Comparison of ENCODE assay signal across 9 cellular contexts in genomic region chr13:66492479-66492878, GRCh38.
DNase-seq lines count a peak whose midpoint lies in the region; ATAC-seq, FAIRE-seq and TF ChIP-seq lines count a peak whose summit lies in the region.
"Had no signal": no experiment of that assay in that cellular context is flagged by ENCODE, and none has a peak within 500 bp of the region (broad histone marks: within the 10 kb centered on the region; RNA-seq: fewer than 3 reads in every experiment).

No MANE protein-coding gene starts in this region.

- peaks cover 12% of the 10 kb centered on the region for H3K9me3 Mint-ChIP-seq in activated T-helper 17 cell treated with anti-CD3 and anti-CD28 coated beads, Interleukin-2, amount 50 U/mL, for 72 hours

- TF ChIP-seq CTCF in foreskin keratinocyte (conservative IDR thresholded peaks at IDR 0.05) = peak; percentile 30
- no peak for TF ChIP-seq CTCF in pancreas (IDR thresholded peaks at IDR 0.05)

- H3K27me3 Mint-ChIP-seq in activated T-helper 17 cell treated with anti-CD3 and anti-CD28 coated beads, Interleukin-2, amount 50 U/mL, for 72 hours = no peaks in the 10 kb centered on the region

- intact Hi-C loops in pancreas (cut with DNase I) = no loop called here

- H3K27ac Mint-ChIP-seq in activated T-helper 17 cell treated with anti-CD3 and anti-CD28 coated beads, Interleukin-2, amount 50 U/mL, for 72 hours = no peak overlapping the region

- no peak for FAIRE-seq in pancreas (lab: Jason Lieb, UNC)

- peak; percentile 19 for DNase-seq in ELR (ENCODE audit: low read depth)
- peak; percentile 35 to 94 (median 75) for DNase-seq in NCI-H1417 (lab: John Stamatoyannopoulos, UW)
- DNase-seq in foreskin keratinocyte = no peak
- DNase-seq in NCI-H446 treated with DMSO at 0.1 percent for 48 hours (lab: John Stamatoyannopoulos, UW) = no peak
- no peak for DNase-seq in pancreas
- DNase-seq: activated CD4-positive, CD25-positive, alpha-beta regulatory T cell had no signal

- no peak overlapping the region for H3K4me3 ChIP-seq in pancreas

- H3K4me3 Mint-ChIP-seq in activated T-helper 17 cell treated with anti-CD3 and anti-CD28 coated beads, Interleukin-2, amount 50 U/mL, for 72 hours = no peak overlapping the region

- H3K9me3 ChIP-seq in pancreas = no peaks in the 10 kb centered on the region

- H3K27ac ChIP-seq in foreskin keratinocyte (no peak overlapping the region), pancreas (no peak overlapping the region)

- peak; percentile 65 for ATAC-seq in GM21786 (IDR thresholded peaks at IDR 0.05; ENCODE audit: unreplicated experiment)
- ATAC-seq in foreskin keratinocyte = peak; percentile 49
- ATAC-seq in pancreas = no peak
- ATAC-seq in GM21529 (IDR thresholded peaks at IDR 0.05; ENCODE audit: unreplicated experiment) = no peak
- ATAC-seq in activated T-helper 17 cell treated with anti-CD3 and anti-CD28 coated beads, Interleukin-2, amount 50 U/mL, for 72 hours (replicated peaks) = no peak

- H3K36me3 ChIP-seq in pancreas = no peaks in the 10 kb centered on the region

- no peaks in the 10 kb centered on the region for H3K4me1 Mint-ChIP-seq in activated T-helper 17 cell treated with anti-CD3 and anti-CD28 coated beads, Interleukin-2, amount 50 U/mL, for 72 hours

- H3K27me3 ChIP-seq in foreskin keratinocyte (no peaks in the 10 kb centered on the region), pancreas (peaks cover 0 to 3% (median 0%) of the 10 kb centered on the region in 4 donors)

- no peaks in the 10 kb centered on the region for H3K4me1 ChIP-seq in foreskin keratinocyte
- no peaks in the 10 kb centered on the region for H3K4me1 ChIP-seq in pancreas

- H3K36me3 Mint-ChIP-seq in activated T-helper 17 cell treated with anti-CD3 and anti-CD28 coated beads, Interleukin-2, amount 50 U/mL, for 72 hours (ENCODE audit: low read depth) = no peaks in the 10 kb centered on the region

- 62 to 89% methylated on average over 1 of the region's 1 CpG for WGBS in pancreas, 2 donors

Comparison
In these comparisons a context has a peak if more than half of its experiments do, and no peak if none do; other contexts are left out.
1. DNase-seq: peak in ELR (single experiment) and NCI-H1417 (3 of 3); none in foreskin keratinocyte (0 of 2), NCI-H446 treated with DMSO at 0.1 percent for 48 hours (single experiment) and pancreas (0 of 6).
2. ATAC-seq: peak in GM21786 (single experiment) and foreskin keratinocyte (single experiment); none in pancreas (0 of 4), GM21529 (single experiment) and activated T-helper 17 cell treated with anti-CD3 and anti-CD28 coated beads, Interleukin-2, amount 50 U/mL, for 72 hours (single experiment).